Comparison of ENCODE assay signal across 25 cellular contexts in genomic region chr9:87491488-87491887, GRCh38. TPM values are rescaled to one million over a fixed set of nuclear protein-coding genes. Genes with fewer than 3 reads are reported as not detected.
"Had no signal": no experiment of that assay in that cellular context is flagged by ENCODE, and none has a peak within 500 bp of the region (broad histone marks: within the 10 kb centered on the region; RNA-seq: fewer than 3 reads in every experiment).

No MANE protein-coding gene starts in this region.

- H3K36me3 ChIP-seq: Peyer's patch, SJSA1 had no signal

- H3K4me3 Mint-ChIP-seq: IgD-negative memory B cell; T-cell; T-helper 1 cell treated with Interleukin-12 subunit alpha and Interleukin-12 subunit beta and Interleukin-4 antibody, amounts not matched to agents 30 μg/mL and 1 μg/mL, for 36 hours had no signal

- ATAC-seq: K562, PC-3, T-cell had no signal

- H3K27ac Mint-ChIP-seq: IgD-negative memory B cell; T-cell; T-helper 1 cell treated with Interleukin-12 subunit alpha and Interleukin-12 subunit beta and Interleukin-4 antibody, amounts not matched to agents 30 μg/mL and 1 μg/mL, for 36 hours had no signal

- FAIRE-seq: HTR-8/SVneo, K562 had no signal

- H3K4me1 ChIP-seq: Peyer's patch had no signal

- H3K4me3 ChIP-seq: K562, Peyer's patch, SJSA1 had no signal

- H3K9ac ChIP-seq: KMS-11, SK-N-SH had no signal

- H3K27me3 ChIP-seq: Peyer's patch, SJSA1 had no signal

- H3K27ac ChIP-seq: HL-60, KMS-11, Peyer's patch had no signal

- H3K9me3 Mint-ChIP-seq: T-cell; T-helper 1 cell treated with Interleukin-12 subunit alpha and Interleukin-12 subunit beta and Interleukin-4 antibody, amounts not matched to agents 30 μg/mL and 1 μg/mL, for 36 hours had no signal

- H3K4me1 Mint-ChIP-seq: IgD-negative memory B cell, T-cell had no signal

- H3K9me3 ChIP-seq: Peyer's patch, SJSA1, SK-N-SH had no signal

- H3K9me2 ChIP-seq: SK-N-SH had no signal

- H3K4me2 ChIP-seq: KMS-11, SK-N-SH had no signal

- H3K36me3 Mint-ChIP-seq: IgD-negative memory B cell, T-cell had no signal

- DNase-seq: Kasumi-1, NCI-H1092, NCI-H1105 treated with DMSO at 0.1 percent for 48 hours, NCI-H1417 treated with DMSO at 0.1 percent for 48 hours, NCI-H146, NCI-H1694 treated with DMSO at 0.1 percent for 48 hours, NCI-H1930, NCI-H2107, NCI-H2227 treated with DMSO at 0.1 percent for 48 hours, NCI-H526 treated with DMSO at 0.1 percent for 48 hours, NCI-H82, PC-3, Peyer's patch, Right ventricle myocardium superior, SIG-M5, SK-N-SH, SW 1271, T-cell had no signal

RNA-seq across cellular contexts. Expression of gene DAPK1, which starts 6.2 kb away (rescaled TPM):
- total RNA-seq: PC-3 had no signal
